In the genomic region with DNA sequence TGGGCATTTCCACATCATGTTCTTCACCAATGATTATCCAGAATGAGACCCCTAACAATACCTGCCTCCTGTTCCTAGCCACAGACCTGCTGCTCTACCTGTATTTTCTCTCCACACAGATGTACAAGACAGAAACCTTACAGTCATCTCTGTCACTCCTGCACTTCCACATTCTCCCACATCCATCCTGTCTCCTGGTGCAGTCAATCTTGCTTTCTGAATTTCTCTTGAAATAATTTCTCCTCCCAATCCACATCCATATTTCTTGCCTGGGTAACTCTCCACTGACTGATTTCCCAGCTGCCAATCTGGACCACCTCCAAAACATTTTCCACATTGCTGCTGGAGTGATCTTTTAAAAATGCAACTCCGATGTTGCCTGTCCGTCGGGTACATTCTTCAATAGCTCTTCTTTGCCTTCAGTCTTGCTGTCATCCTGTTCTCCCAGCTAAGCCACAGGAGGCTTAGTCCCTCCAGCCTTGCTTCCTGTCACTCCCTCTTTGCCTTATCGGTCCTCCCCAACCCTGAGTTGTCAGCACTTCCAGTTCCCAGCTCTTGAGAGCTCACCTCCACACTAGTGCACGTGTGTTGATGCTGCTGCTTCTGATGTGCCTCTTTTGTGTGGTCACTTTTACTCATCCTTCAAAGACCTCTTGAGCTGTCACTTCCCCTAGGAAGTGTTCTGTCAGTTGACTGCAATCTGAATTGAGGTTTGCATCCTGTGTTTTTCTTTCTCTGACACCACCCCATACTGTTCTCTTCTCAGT, we compare ENCODE assay signal across 8 cellular contexts.
A peak's percentile ranks its signal among the peaks of the same experiment; 100 is the strongest.
DNase-seq lines count a peak whose midpoint lies in the region; ATAC-seq and TF ChIP-seq lines count a peak whose summit lies in the region.

No MANE protein-coding gene starts in this region.

- H3K27me3 ChIP-seq in DND-41 (ENCODE audit: insufficient read depth, low read length, poor library complexity) (no peaks in the 10 kb centered on the region), HL-60 (ENCODE audit: insufficient read depth, poor library complexity, severe bottlenecking) (no peaks in the 10 kb centered on the region), WERI-Rb-1 (ENCODE audit: insufficient read depth, low read depth, severe bottlenecking) (no peaks in the 10 kb centered on the region)

- H3K36me3 ChIP-seq in DND-41 (ENCODE audit: insufficient read depth, low read length) (peaks cover 21% of the 10 kb centered on the region), WERI-Rb-1 (peaks cover 7% of the 10 kb centered on the region)

- peaks cover 84% of the 10 kb centered on the region for H4K20me1 ChIP-seq in DND-41 (ENCODE audit: insufficient read depth, low read length)

- DNase-seq in DND-41: peak; percentile 84
- peak; percentile 52 to 71 for DNase-seq in HL-60 (ENCODE audit: low read depth in 1 of 2, low spot score in 1 of 2)
- peak; percentile 29 for DNase-seq in WERI-Rb-1
- peak; percentile 57 for DNase-seq in left kidney (ENCODE audit: low read depth, low spot score)
- no peak for DNase-seq in GM13976 (ENCODE audit: low spot score)
- DNase-seq in middle frontal gyrus (ENCODE audit: extremely low spot score, low spot score): no peak
- no peak for DNase-seq in activated gamma-delta T cell treated with Interleukin-2 at 50 U/mL for 16 hours

- H3K4me2 ChIP-seq in DND-41 (ENCODE audit: insufficient read depth, low read length): peak overlapping the region; percentile 61

- peak overlapping the region in 1 of 2 experiments; percentile 28; a peak in 2 of 4 replicates for H3K4me3 ChIP-seq in DND-41 (ENCODE audit: low read depth in 1 of 2, low read length in 2 of 2)
- H3K4me3 ChIP-seq in HL-60 (replicated peaks; ENCODE audit: insufficient read depth, low read length): no peak overlapping the region
- H3K4me3 ChIP-seq in WERI-Rb-1 (ENCODE audit: low read depth, low read length): no peak overlapping the region

- H3K9me3 ChIP-seq in DND-41 (ENCODE audit: insufficient read depth, low read length, severe bottlenecking) (no peaks in the 10 kb centered on the region), WERI-Rb-1 (ENCODE audit: severe bottlenecking) (no peaks in the 10 kb centered on the region)

- H3K79me2 ChIP-seq in DND-41 (ENCODE audit: insufficient read depth, low read length): peaks cover 100% of the 10 kb centered on the region

- peak overlapping the region; percentile 30 for H3K9ac ChIP-seq in DND-41 (ENCODE audit: low read depth, low read length)

- in situ Hi-C loops in GM13976 (cut with MboI; ENCODE audit: low sequenced_read_pairs, unreplicated experiment): no loop called here

- peak; percentile 80 for ATAC-seq in DND-41 (ENCODE audit: insufficient read depth, low read depth)
- ATAC-seq in GM19455 (IDR thresholded peaks at IDR 0.05; ENCODE audit: unreplicated experiment): peak; percentile 42

- TF ChIP-seq CTCF in DND-41 (IDR thresholded peaks at IDR 0.05; ENCODE audit: borderline replicate concordance, extremely low read depth, low read length, poor library complexity, severe bottlenecking): no peak
- TF ChIP-seq CTCF in HL-60 (IDR thresholded peaks at IDR 0.05; ENCODE audit: insufficient read depth, low read length): no peak
- TF ChIP-seq CTCF in WERI-Rb-1 (IDR thresholded peaks at IDR 0.05; ENCODE audit: low read depth, low read length): no peak
- TF ChIP-seq CTCF in GM13976 (IDR thresholded peaks at IDR 0.05; ENCODE audit: borderline replicate concordance, control extremely low read depth, extremely low read depth, insufficient read depth, missing control alignments): no peak

- H2AFZ ChIP-seq in DND-41 (ENCODE audit: low read depth, low read length): no peak overlapping the region

- peaks cover 100% of the 10 kb centered on the region for H3K4me1 ChIP-seq in DND-41 (ENCODE audit: insufficient read depth, low read length)

- H3K27ac ChIP-seq in DND-41 (ENCODE audit: low read length) (peak overlapping the region; percentile 97), HL-60 (replicated peaks) (no peak overlapping the region), WERI-Rb-1 (no peak overlapping the region)

Comparison
In these comparisons a context has a peak if more than half of its experiments do, and no peak if none do; other contexts are left out.
1. DNase-seq: peak in DND-41 (single experiment), HL-60 (2 of 2), WERI-Rb-1 (single experiment) and left kidney (single experiment); none in GM13976 (single experiment), middle frontal gyrus (single experiment) and activated gamma-delta T cell treated with Interleukin-2 at 50 U/mL for 16 hours (single experiment).